1 cellular context compared by ENCODE assay signal in the genomic region with DNA sequence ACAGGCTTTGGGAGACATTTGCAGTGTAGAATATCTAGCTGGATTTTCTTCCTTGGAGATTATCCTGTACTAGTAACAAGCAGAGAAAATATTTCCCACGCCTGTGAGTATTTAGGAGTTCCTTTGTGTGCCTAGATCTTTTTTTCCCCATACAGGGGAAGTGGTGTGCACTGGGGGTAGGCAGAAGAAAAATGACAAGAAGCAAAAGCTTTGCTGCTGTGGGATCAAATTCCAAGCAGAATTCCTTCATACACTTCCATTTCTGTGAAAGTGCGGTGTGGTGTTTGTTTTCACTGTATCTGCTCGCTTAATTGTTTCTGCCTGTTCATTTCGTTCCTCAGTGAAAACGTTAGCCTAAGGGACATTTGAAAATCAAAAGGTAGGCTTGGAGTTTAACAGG.
TF ChIP-seq lines count a peak whose summit lies in the region.

No MANE protein-coding gene starts in this region.

TF ChIP-seq in IMR-90, 13 proteins besides CTCF, POLR2A, EP300 and RAD21:
- TF ChIP-seq, protein P1, sequence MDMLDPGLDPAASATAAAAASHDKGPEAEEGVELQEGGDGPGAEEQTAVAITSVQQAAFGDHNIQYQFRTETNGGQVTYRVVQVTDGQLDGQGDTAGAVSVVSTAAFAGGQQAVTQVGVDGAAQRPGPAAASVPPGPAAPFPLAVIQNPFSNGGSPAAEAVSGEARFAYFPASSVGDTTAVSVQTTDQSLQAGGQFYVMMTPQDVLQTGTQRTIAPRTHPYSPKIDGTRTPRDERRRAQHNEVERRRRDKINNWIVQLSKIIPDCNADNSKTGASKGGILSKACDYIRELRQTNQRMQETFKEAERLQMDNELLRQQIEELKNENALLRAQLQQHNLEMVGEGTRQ (IDR thresholded peaks at IDR 0.05; ENCODE audit: low read depth, low read length), result no peak
- TF ChIP-seq SMC3 (IDR thresholded peaks at IDR 0.05; ENCODE audit: low read depth, low read length), result no peak
- TF ChIP-seq CEBPB (IDR thresholded peaks at IDR 0.05; ENCODE audit: low read depth, low read length), result no peak
- no peak for TF ChIP-seq RCOR1 (IDR thresholded peaks at IDR 0.05; ENCODE audit: insufficient replicate concordance, low read length)
- no peak for TF ChIP-seq MXI1 (IDR thresholded peaks at IDR 0.05; ENCODE audit: borderline replicate concordance, low read depth, low read length)
- no peak for TF ChIP-seq FOS (IDR thresholded peaks at IDR 0.05; ENCODE audit: low read depth, low read length)
- no peak for TF ChIP-seq CHD1 (IDR thresholded peaks at IDR 0.05; ENCODE audit: low read depth, low read length)
- TF ChIP-seq, protein P2, sequence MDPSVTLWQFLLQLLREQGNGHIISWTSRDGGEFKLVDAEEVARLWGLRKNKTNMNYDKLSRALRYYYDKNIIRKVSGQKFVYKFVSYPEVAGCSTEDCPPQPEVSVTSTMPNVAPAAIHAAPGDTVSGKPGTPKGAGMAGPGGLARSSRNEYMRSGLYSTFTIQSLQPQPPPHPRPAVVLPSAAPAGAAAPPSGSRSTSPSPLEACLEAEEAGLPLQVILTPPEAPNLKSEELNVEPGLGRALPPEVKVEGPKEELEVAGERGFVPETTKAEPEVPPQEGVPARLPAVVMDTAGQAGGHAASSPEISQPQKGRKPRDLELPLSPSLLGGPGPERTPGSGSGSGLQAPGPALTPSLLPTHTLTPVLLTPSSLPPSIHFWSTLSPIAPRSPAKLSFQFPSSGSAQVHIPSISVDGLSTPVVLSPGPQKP (IDR thresholded peaks at IDR 0.05; ENCODE audit: borderline replicate concordance, low read depth, low read length), result no peak
- TF ChIP-seq BHLHE40 (IDR thresholded peaks at IDR 0.05; ENCODE audit: low read depth, low read length), result no peak
- TF ChIP-seq RFX5 (IDR thresholded peaks at IDR 0.05; ENCODE audit: low read depth, low read length), result no peak
- no peak for TF ChIP-seq MAZ (IDR thresholded peaks at IDR 0.05; ENCODE audit: borderline replicate concordance, low read depth, low read length)
- no peak for TF ChIP-seq MAFK (IDR thresholded peaks at IDR 0.05; ENCODE audit: low read depth, low read length)
- no peak for TF ChIP-seq NFE2L2 (IDR thresholded peaks at IDR 0.05; ENCODE audit: low read depth, low read length)
